8 cellular contexts compared by ENCODE assay signal in the genomic region with DNA sequence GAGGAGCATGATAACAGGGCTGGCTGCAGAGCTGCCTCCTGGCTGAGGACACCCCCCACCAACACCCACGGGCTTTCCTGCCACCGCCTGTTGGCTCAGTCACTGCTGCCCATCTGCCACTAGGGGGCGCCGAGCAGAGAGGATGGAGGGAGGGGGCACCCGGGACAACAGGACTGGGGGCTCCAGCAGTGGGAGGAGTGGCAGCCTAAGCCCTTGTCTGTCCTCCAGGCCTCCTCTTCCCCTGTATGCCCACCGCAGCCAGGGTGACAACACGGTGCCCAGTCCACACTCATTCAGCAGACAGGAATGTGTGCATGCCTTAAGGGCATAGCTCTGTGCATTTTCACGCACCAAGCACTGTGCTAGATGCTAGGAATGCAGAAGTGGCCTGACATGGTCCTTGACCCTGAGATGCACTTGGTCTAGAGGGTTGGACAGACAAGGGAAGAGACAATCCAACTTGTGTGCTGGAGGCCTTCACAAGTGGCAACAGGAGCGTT.
DNase-seq lines count a peak whose midpoint lies in the region; ATAC-seq and TF ChIP-seq lines count a peak whose summit lies in the region.
"Had no signal": no experiment of that assay in that cellular context is flagged by ENCODE, and none has a peak within 500 bp of the region (broad histone marks: within the 10 kb centered on the region; RNA-seq: fewer than 3 reads in every experiment).

No MANE protein-coding gene starts in this region.

- H3F3A ChIP-seq in GM23248 (ENCODE audit: insufficient read depth) = no peaks in the 10 kb centered on the region

- H3K4me1 ChIP-seq in GM23248 (ENCODE audit: insufficient read depth) = peaks cover 9% of the 10 kb centered on the region
- H3K4me1 ChIP-seq in liver (ENCODE audit: control insufficient read depth in 4 of 4, insufficient read depth in 4 of 4, low read length in 3 of 4) = no peaks in the 10 kb centered on the region
- H3K4me1 ChIP-seq in stomach = peaks cover 0 to 2% (median 0%) of the 10 kb centered on the region in 4 donors

- TF ChIP-seq EP300 in stomach (IDR thresholded peaks at IDR 0.05) = no peak

- TF ChIP-seq POLR2A in stomach (IDR thresholded peaks at IDR 0.05) = no peak

- no peak overlapping the region for H3K4me3 Mint-ChIP-seq in T-helper 17 cell
- H3K4me3 Mint-ChIP-seq: activated naive CD8-positive, alpha-beta T cell had no signal

- H2AFZ ChIP-seq in GM23248 = no peak overlapping the region

- TF ChIP-seq CTCF in astrocyte of the cerebellum (IDR thresholded peaks at IDR 0.05; ENCODE audit: low read depth, low read length, missing control alignments) (peak; percentile 56), liver (IDR thresholded peaks at IDR 0.05; ENCODE audit: low read depth, low read length, missing input control) (peak; percentile 30), stomach (IDR thresholded peaks at IDR 0.05) (peak in 5 of 7 experiments; percentile 8 to 54 (median 24))

- H3K79me2 ChIP-seq in GM23248 (ENCODE audit: insufficient read depth) = no peaks in the 10 kb centered on the region

- ATAC-seq in T-helper 17 cell (peak; percentile 64), GM19455 (IDR thresholded peaks at IDR 0.05; ENCODE audit: unreplicated experiment) (no peak)

- H3K27ac ChIP-seq in GM23248 (peak overlapping the region; percentile 79), liver (ENCODE audit: low read depth in 1 of 2, low read length in 2 of 2) (no peak overlapping the region), stomach (no peak overlapping the region)

- H3K4me2 ChIP-seq in GM23248 (ENCODE audit: unreplicated experiment) = no peak overlapping the region

- DNase-seq in GM23248 (peak; percentile 45), T-helper 17 cell (peak; percentile 23 to 35 (median 25)), astrocyte of the cerebellum (ENCODE audit: low read depth) (no peak), stomach (no peak), NCI-H510A (lab: John Stamatoyannopoulos, UW) (no peak)

- H3K9me2 ChIP-seq in GM23248 (ENCODE audit: insufficient read depth) = no peaks in the 10 kb centered on the region

- H3K27me3 Mint-ChIP-seq in T-helper 17 cell = no peaks in the 10 kb centered on the region
- H3K27me3 Mint-ChIP-seq: activated naive CD8-positive, alpha-beta T cell had no signal

- no peak overlapping the region for H3K9ac ChIP-seq in GM23248
- no peak overlapping the region for H3K9ac ChIP-seq in liver (ENCODE audit: low read depth in 1 of 2, low read length in 2 of 2)

- H4K20me1 ChIP-seq in GM23248 (ENCODE audit: insufficient read depth) = no peaks in the 10 kb centered on the region

- in situ Hi-C loops in GM23248 (cut with MboI) (loop anchor here (10.0 kb wide), 1 partner anchor 157 kb away; no protein-coding TSS in a partner anchor), astrocyte of the cerebellum (cut with HindIII; ENCODE audit: low sequenced_read_pairs) (no loop called here)

- WGBS in GM23248 (ENCODE audit: low coverage in 1 of 2, low lambda C conversion rate in 2 of 2, missing lambda C conversion rate in 2 of 2), 2 experiments = 57 to 67% methylated on average over 5 to 6 of the region's 9 CpGs
- WGBS in liver = 54% methylated on average over 9 of the region's 9 CpGs
- 33 to 64% (median 45%) methylated on average over 5 to 9 of the region's 9 CpGs for WGBS in stomach, 5 donors

- H3K36me3 Mint-ChIP-seq in T-helper 17 cell (ENCODE audit: low read depth) = peaks cover 3% of the 10 kb centered on the region

- H3K4me3 ChIP-seq in GM23248 = no peak overlapping the region
- H3K4me3 ChIP-seq in astrocyte of the cerebellum (ENCODE audit: low read depth, low read length) = no peak overlapping the region
- no peak overlapping the region for H3K4me3 ChIP-seq in liver (ENCODE audit: low read depth in 1 of 3, low read length in 3 of 3)
- no peak overlapping the region for H3K4me3 ChIP-seq in stomach

- H3K36me3 ChIP-seq in GM23248 (ENCODE audit: low read depth) = no peaks in the 10 kb centered on the region
- peaks cover 0 to 2% (median 0%) of the 10 kb centered on the region in 4 donors for H3K36me3 ChIP-seq in liver (ENCODE audit: control insufficient read depth in 4 of 4, insufficient read depth in 3 of 4, low read depth in 1 of 4, low read length in 3 of 4)
- peaks cover 0 to 10% (median 0%) of the 10 kb centered on the region in 4 donors for H3K36me3 ChIP-seq in stomach

- H3K27ac Mint-ChIP-seq in T-helper 17 cell = no peak overlapping the region
- H3K27ac Mint-ChIP-seq: activated naive CD8-positive, alpha-beta T cell had no signal

- peaks cover 2% of the 10 kb centered on the region for H3K4me1 Mint-ChIP-seq in T-helper 17 cell

- H3K27me3 ChIP-seq in GM23248 (replicated peaks; ENCODE audit: insufficient read depth) = no peaks in the 10 kb centered on the region
- no peaks in the 10 kb centered on the region for H3K27me3 ChIP-seq in liver (ENCODE audit: control insufficient read depth in 4 of 4, insufficient read depth in 4 of 4, low read length in 3 of 4)
- peaks cover 0 to 4% (median 0%) of the 10 kb centered on the region in 3 donors for H3K27me3 ChIP-seq in stomach

- intact Hi-C loops in stomach (cut with DNase I; ENCODE audit: low total_unique reads) = no loop called here

- TF ChIP-seq RAD21 in liver (IDR thresholded peaks at IDR 0.05) = peak in 1 of 2 donors; percentile 54

- no peaks in the 10 kb centered on the region for H3K9me3 ChIP-seq in GM23248 (ENCODE audit: low read depth)
- no peaks in the 10 kb centered on the region for H3K9me3 ChIP-seq in T-helper 17 cell (ENCODE audit: control insufficient read depth, low read length, poor library complexity, severe bottlenecking)
- H3K9me3 ChIP-seq in liver (ENCODE audit: control insufficient read depth in 4 of 4, low read length in 3 of 4) = no peaks in the 10 kb centered on the region
- no peaks in the 10 kb centered on the region for H3K9me3 ChIP-seq in stomach

TF ChIP-seq in liver, 16 proteins besides CTCF, POLR2A, EP300 and RAD21:
- TF ChIP-seq, protein P1, sequence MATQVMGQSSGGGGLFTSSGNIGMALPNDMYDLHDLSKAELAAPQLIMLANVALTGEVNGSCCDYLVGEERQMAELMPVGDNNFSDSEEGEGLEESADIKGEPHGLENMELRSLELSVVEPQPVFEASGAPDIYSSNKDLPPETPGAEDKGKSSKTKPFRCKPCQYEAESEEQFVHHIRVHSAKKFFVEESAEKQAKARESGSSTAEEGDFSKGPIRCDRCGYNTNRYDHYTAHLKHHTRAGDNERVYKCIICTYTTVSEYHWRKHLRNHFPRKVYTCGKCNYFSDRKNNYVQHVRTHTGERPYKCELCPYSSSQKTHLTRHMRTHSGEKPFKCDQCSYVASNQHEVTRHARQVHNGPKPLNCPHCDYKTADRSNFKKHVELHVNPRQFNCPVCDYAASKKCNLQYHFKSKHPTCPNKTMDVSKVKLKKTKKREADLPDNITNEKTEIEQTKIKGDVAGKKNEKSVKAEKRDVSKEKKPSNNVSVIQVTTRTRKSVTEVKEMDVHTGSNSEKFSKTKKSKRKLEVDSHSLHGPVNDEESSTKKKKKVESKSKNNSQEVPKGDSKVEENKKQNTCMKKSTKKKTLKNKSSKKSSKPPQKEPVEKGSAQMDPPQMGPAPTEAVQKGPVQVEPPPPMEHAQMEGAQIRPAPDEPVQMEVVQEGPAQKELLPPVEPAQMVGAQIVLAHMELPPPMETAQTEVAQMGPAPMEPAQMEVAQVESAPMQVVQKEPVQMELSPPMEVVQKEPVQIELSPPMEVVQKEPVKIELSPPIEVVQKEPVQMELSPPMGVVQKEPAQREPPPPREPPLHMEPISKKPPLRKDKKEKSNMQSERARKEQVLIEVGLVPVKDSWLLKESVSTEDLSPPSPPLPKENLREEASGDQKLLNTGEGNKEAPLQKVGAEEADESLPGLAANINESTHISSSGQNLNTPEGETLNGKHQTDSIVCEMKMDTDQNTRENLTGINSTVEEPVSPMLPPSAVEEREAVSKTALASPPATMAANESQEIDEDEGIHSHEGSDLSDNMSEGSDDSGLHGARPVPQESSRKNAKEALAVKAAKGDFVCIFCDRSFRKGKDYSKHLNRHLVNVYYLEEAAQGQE (IDR thresholded peaks at IDR 0.05) = no peak
- TF ChIP-seq, protein P2, sequence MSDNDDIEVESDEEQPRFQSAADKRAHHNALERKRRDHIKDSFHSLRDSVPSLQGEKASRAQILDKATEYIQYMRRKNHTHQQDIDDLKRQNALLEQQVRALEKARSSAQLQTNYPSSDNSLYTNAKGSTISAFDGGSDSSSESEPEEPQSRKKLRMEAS (IDR thresholded peaks at IDR 0.05) = no peak
- no peak for TF ChIP-seq RXRA (IDR thresholded peaks at IDR 0.05)
- TF ChIP-seq, protein P3, sequence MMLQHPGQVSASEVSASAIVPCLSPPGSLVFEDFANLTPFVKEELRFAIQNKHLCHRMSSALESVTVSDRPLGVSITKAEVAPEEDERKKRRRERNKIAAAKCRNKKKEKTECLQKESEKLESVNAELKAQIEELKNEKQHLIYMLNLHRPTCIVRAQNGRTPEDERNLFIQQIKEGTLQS (IDR thresholded peaks at IDR 0.05) = no peak
- TF ChIP-seq YY1 (IDR thresholded peaks at IDR 0.05) = no peak
- TF ChIP-seq GABPA (IDR thresholded peaks at IDR 0.05 in 1 of 2, conservative IDR thresholded peaks at IDR 0.05 in 1 of 2) = no peak
- no peak for TF ChIP-seq SP1 (IDR thresholded peaks at IDR 0.05)
- TF ChIP-seq HNF4A (conservative IDR thresholded peaks at IDR 0.05) = no peak
- TF ChIP-seq TAF1 (conservative IDR thresholded peaks at IDR 0.05) = no peak

Comparison
In these comparisons a context has a peak if more than half of its experiments do, and no peak if none do; other contexts are left out.
1. DNase-seq: peak in GM23248 (single experiment) and T-helper 17 cell (3 of 3); none in astrocyte of the cerebellum (single experiment), stomach (single experiment) and NCI-H510A (single experiment).
2. Peak in every context shown above with its lines, with median percentiles within 50 percentile points of each other: CTCF ChIP-seq.